Comparison of ENCODE assay signal across 30 cellular contexts in the genomic region with DNA sequence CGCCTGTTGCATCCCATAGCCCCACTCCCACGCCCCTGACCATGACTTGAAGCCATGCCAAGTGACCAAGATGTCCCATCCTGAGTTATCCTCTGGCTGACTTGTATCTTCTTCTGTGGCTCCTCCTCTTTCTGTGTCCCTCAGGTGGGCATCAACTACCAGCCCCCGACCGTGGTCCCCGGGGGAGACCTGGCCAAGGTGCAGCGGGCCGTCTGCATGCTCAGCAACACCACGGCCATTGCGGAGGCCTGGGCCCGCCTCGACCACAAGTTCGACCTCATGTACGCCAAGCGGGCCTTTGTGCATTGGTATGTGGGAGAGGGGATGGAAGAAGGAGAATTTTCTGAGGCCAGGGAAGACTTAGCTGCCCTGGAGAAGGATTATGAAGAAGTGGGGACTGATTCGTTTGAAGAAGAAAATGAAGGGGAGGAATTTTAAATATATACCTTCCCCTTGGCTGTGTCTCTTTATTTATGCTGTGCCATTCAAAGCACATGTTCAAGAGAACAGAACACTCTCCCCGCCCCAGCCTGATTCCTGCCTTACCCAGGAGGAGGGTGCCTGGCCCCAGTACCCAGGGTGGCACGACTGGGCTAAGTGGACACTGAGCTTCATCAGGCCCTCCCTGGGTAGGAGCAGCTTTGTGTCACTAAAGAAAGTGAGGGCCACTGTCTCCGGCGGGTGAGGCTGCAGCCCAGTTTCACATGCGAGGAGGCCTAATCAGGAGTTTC. TPM values are rescaled to one million over a fixed set of nuclear protein-coding genes. Genes with fewer than 3 reads are reported as not detected.
"Had no signal": no experiment of that assay in that cellular context is flagged by ENCODE, and none has a peak within 500 bp of the region (broad histone marks: within the 10 kb centered on the region; RNA-seq: fewer than 3 reads in every experiment).

No MANE protein-coding gene starts in this region.

- H3K4me1 Mint-ChIP-seq: stimulated activated memory B cell treated with anti-CD40 and anti-IgM and Interleukin-4, amounts not matched to agents 10 μg/mL and 1 μg/mL and 100 μg/mL, for 72 hours had no signal

- ATAC-seq: foreskin keratinocyte; gastroesophageal sphincter; heart left ventricle; left cardiac atrium; left lung; naive thymus-derived CD4-positive, alpha-beta T cell; pancreas; stimulated activated memory B cell treated with anti-CD40 and anti-IgM and Interleukin-4, amounts not matched to agents 10 μg/mL and 1 μg/mL and 100 μg/mL, for 72 hours; stimulated activated naive CD8-positive, alpha-beta T cell treated with anti-CD3 and anti-CD28 coated beads, Interleukin-15, Interleukin-2, amounts not matched to agents 100 U/mL and 50 U/mL, for 24 hours had no signal

- H3K4me3 Mint-ChIP-seq: naive thymus-derived CD4-positive, alpha-beta T cell; nephron; stimulated activated memory B cell treated with anti-CD40 and anti-IgM and Interleukin-4, amounts not matched to agents 10 μg/mL and 1 μg/mL and 100 μg/mL, for 72 hours had no signal

- H3K27ac ChIP-seq: colonic mucosa, esophagus muscularis mucosa, foreskin keratinocyte, gastroesophageal sphincter, heart left ventricle, left lung, pancreas, right atrium auricular region, sigmoid colon, testis, tibial nerve, upper lobe of left lung, uterus had no signal

- H3K27me3 Mint-ChIP-seq: naive thymus-derived CD4-positive, alpha-beta T cell; progenitor cell of endocrine pancreas; stimulated activated memory B cell treated with anti-CD40 and anti-IgM and Interleukin-4, amounts not matched to agents 10 μg/mL and 1 μg/mL and 100 μg/mL, for 72 hours had no signal

- H3K27ac Mint-ChIP-seq: nephron; progenitor cell of endocrine pancreas; stimulated activated memory B cell treated with anti-CD40 and anti-IgM and Interleukin-4, amounts not matched to agents 10 μg/mL and 1 μg/mL and 100 μg/mL, for 72 hours had no signal

- H3K36me3 ChIP-seq: colonic mucosa, pancreas, uterus had no signal

- H3K4me1 ChIP-seq: colonic mucosa, foreskin keratinocyte, gastroesophageal sphincter, pancreas, sigmoid colon, testis, upper lobe of left lung, uterus had no signal

- DNase-seq: colonic mucosa; dermis blood vessel endothelial cell; effector memory CD4-positive, alpha-beta T cell; foreskin keratinocyte; heart left ventricle; hippocampal formation; left cardiac atrium; mammary epithelial cell; mesendoderm; midbrain; naive thymus-derived CD4-positive, alpha-beta T cell; occipital lobe; pancreas; sigmoid colon; stimulated activated CD4-positive, alpha-beta T cell treated with anti-CD3 and anti-CD28 coated beads, Interleukin-2, amount 100 ng/mL, for 24 hours; stimulated activated CD4-positive, alpha-beta T cell treated with anti-CD3 and anti-CD28 coated beads, Interleukin-4, amount 100 ng/mL, for 24 hours; stimulated activated naive CD8-positive, alpha-beta T cell treated with anti-CD3 and anti-CD28 coated beads, Interleukin-15, Interleukin-2, amounts not matched to agents 100 U/mL and 50 U/mL, for 24 hours; substantia nigra; testis had no signal

- H3K9me3 ChIP-seq: colonic mucosa, esophagus muscularis mucosa, gastroesophageal sphincter, heart left ventricle, left lung, pancreas, right atrium auricular region, sigmoid colon, testis, tibial nerve, upper lobe of left lung, uterus had no signal

- H3K27me3 ChIP-seq: colonic mucosa, esophagus muscularis mucosa, foreskin keratinocyte, gastroesophageal sphincter, heart left ventricle, left lung, pancreas, right atrium auricular region, sigmoid colon, testis, tibial nerve, upper lobe of left lung, uterus had no signal

- H3K9me3 Mint-ChIP-seq: nephron; stimulated activated memory B cell treated with anti-CD40 and anti-IgM and Interleukin-4, amounts not matched to agents 10 μg/mL and 1 μg/mL and 100 μg/mL, for 72 hours had no signal

- H3K4me3 ChIP-seq: colonic mucosa, esophagus muscularis mucosa, gastroesophageal sphincter, heart left ventricle, left lung, pancreas, right atrium auricular region, sigmoid colon, testis, tibial nerve, upper lobe of left lung, uterus had no signal

RNA-seq across cellular contexts. Expression of gene TUBA8, which starts 20.3 kb away (rescaled TPM):
- total RNA-seq: epithelial cell of proximal tubule had no signal
